In genomic region chr22:35541254-35541748, GRCh38 we compare ENCODE assay signal across 8 cellular contexts. TPM values are rescaled to one million over a fixed set of nuclear protein-coding genes. Genes with fewer than 3 reads are reported as not detected.
A peak's percentile ranks its signal among the peaks of the same experiment; 100 is the strongest.
DNase-seq lines count a peak whose midpoint lies in the region; ATAC-seq and TF ChIP-seq lines count a peak whose summit lies in the region.

No MANE protein-coding gene starts in this region.

- in situ Hi-C loops in KBM-7 (cut with MboI; ENCODE audit: low pct_unique_long_range_greater_than_20kb, low sequenced_read_pairs): no loop called here

- TF ChIP-seq EP300 in tibial nerve (IDR thresholded peaks at IDR 0.05): no peak

- H3K4me3 Mint-ChIP-seq in type B pancreatic cell: peak overlapping the region; percentile 30

- no peak overlapping the region for H3K27ac Mint-ChIP-seq in type B pancreatic cell

- H3K9me3 ChIP-seq in body of pancreas (no peaks in the 10 kb centered on the region), lower lobe of right lung (no peaks in the 10 kb centered on the region), tibial nerve (no peaks in the 10 kb centered on the region)

- intact Hi-C loops in body of pancreas (cut with DNase I) (no loop called here), lower lobe of right lung (cut with DNase I) (no loop called here)

- H3K4me3 ChIP-seq in body of pancreas (no peak overlapping the region), lower lobe of right lung (peak overlapping the region; percentile 62), tibial nerve (peak overlapping the region in 2 of 4 donors; percentile 50 to 56)

- no peak for TF ChIP-seq CTCF in body of pancreas (IDR thresholded peaks at IDR 0.05)
- no peak for TF ChIP-seq CTCF in lower lobe of right lung (IDR thresholded peaks at IDR 0.05)
- no peak for TF ChIP-seq CTCF in type B pancreatic cell (conservative IDR thresholded peaks at IDR 0.05)
- no peak for TF ChIP-seq CTCF in tibial nerve (IDR thresholded peaks at IDR 0.05)

- 5 to 30% methylated on average over 4 to 24 of the region's 28 CpGs for WGBS in body of pancreas, 2 donors
- WGBS in tibial nerve, 2 donors: 10 to 42% methylated on average over 4 to 21 of the region's 28 CpGs

- peaks cover 17% of the 10 kb centered on the region for H3K4me1 ChIP-seq in body of pancreas
- H3K4me1 ChIP-seq in lower lobe of right lung: peaks cover 21% of the 10 kb centered on the region
- peaks cover 0 to 30% (median 9%) of the 10 kb centered on the region in 4 donors for H3K4me1 ChIP-seq in tibial nerve

- H3K27me3 Mint-ChIP-seq in type B pancreatic cell: peaks cover 66% of the 10 kb centered on the region

- DNase-seq in NCI-H748 (lab: John Stamatoyannopoulos, UW; ENCODE audit: unreplicated experiment) (peak; percentile 34), NCI-H748 treated with DMSO at 0.1 percent for 48 hours (lab: John Stamatoyannopoulos, UW) (no peak), body of pancreas (peak in 3 of 4 donors; percentile 25 to 44 (median 38)), lower lobe of right lung (no peak), type B pancreatic cell (ENCODE audit: extremely low spot score, unreplicated experiment) (no peak), KBM-7 (no peak), tibial nerve (ENCODE audit: low spot score in 2 of 2) (no peak), superior temporal gyrus (ENCODE audit: extremely low spot score) (no peak)

- H3K4me1 Mint-ChIP-seq in type B pancreatic cell (ENCODE audit: unreplicated experiment): peaks cover 4% of the 10 kb centered on the region

- H3K36me3 ChIP-seq in body of pancreas (replicated peaks in 1 of 2; ENCODE audit: insufficient read depth in 1 of 2, low read depth in 2 of 2) (no peaks in the 10 kb centered on the region), lower lobe of right lung (no peaks in the 10 kb centered on the region), tibial nerve (no peaks in the 10 kb centered on the region)

- ATAC-seq in body of pancreas: peak; percentile 51
- peak in 1 of 2 donors; percentile 22 for ATAC-seq in lower lobe of right lung

- no peaks in the 10 kb centered on the region for H3K9me3 Mint-ChIP-seq in type B pancreatic cell

- H3K27me3 ChIP-seq in body of pancreas (no peaks in the 10 kb centered on the region), lower lobe of right lung (ENCODE audit: low read depth) (peaks cover 30% of the 10 kb centered on the region), tibial nerve (peaks cover 0 to 38% of the 10 kb centered on the region in 2 donors)

- H3K36me3 Mint-ChIP-seq in type B pancreatic cell: no peaks in the 10 kb centered on the region

- no peak for TF ChIP-seq POLR2A in body of pancreas (IDR thresholded peaks at IDR 0.05)
- no peak for TF ChIP-seq POLR2A in tibial nerve (IDR thresholded peaks at IDR 0.05)

- H3K27ac ChIP-seq in body of pancreas (no peak overlapping the region), lower lobe of right lung (no peak overlapping the region), tibial nerve (no peak overlapping the region)

RNA-seq across cellular contexts. Expression of gene RASD2, which starts 0.7 kb away (rescaled TPM):
- total RNA-seq in body of pancreas: 1 to 10 TPM in 1 of 2 donors, under 1 TPM in 1; 0.26 to 3.6 TPM
- 3.6 TPM for total RNA-seq in lower lobe of right lung
- 0.21 and 0.24 TPM in 2 replicates for total RNA-seq in type B pancreatic cell (ENCODE audit: low replicate concordance)
- total RNA-seq in tibial nerve: 1 to 10 TPM in 1 of 4 donors, under 1 TPM in 3; 0.20 to 1.5 (median 0.40) TPM

Comparison
In these comparisons a context has a peak if more than half of its experiments do, and no peak if none do; other contexts are left out.
1. DNase-seq: peak in NCI-H748 (single experiment) and body of pancreas (3 of 4); none in NCI-H748 treated with DMSO at 0.1 percent for 48 hours (single experiment), lower lobe of right lung (single experiment), type B pancreatic cell (single experiment), KBM-7 (single experiment), tibial nerve (0 of 2) and superior temporal gyrus (single experiment).